Comparison of ENCODE assay signal across 7 cellular contexts in the genomic region with DNA sequence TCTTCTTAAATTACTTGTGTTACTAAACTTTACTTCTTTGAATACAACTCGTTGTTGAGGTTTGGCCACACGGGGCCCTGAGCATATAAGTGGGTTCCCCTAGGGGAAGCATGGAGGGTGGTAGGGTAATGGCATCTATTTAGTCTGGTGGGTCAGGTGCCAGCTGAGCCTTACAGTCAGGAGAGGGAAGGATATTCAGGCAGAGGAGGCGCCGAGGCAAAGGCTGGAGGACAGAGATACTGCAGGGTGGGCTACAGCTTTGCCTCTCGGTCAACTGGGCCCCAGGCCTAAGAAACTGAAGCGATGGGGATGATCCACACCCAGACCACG. TPM values are rescaled to one million over a fixed set of nuclear protein-coding genes. Genes with fewer than 3 reads are reported as not detected.
DNase-seq lines count a peak whose midpoint lies in the region; ATAC-seq, FAIRE-seq and TF ChIP-seq lines count a peak whose summit lies in the region.

No MANE protein-coding gene starts in this region.

- H3K27ac Mint-ChIP-seq in activated T-helper 1 cell treated with anti-CD3 and anti-CD28 coated beads, Interleukin-12 subunit alpha, Interleukin-12 subunit beta, Interleukin-2, Interleukin-4 antibody, amounts not matched to agents 30 ng/mL and 10 ng/mL and 1 ng/mL, durations not matched to agents 14 hours and 24 hours and 36 hours, result peak overlapping the region; percentile 93

- H3K27ac ChIP-seq in iPS-18a (ENCODE audit: low read length) (peak overlapping the region; percentile 6), thymus (ENCODE audit: low read depth) (no peak overlapping the region)

- 54% methylated on average over 7 of the region's 7 CpGs for WGBS in thymus

- peaks cover 8% of the 10 kb centered on the region for H3K36me3 Mint-ChIP-seq in activated T-helper 1 cell treated with anti-CD3 and anti-CD28 coated beads, Interleukin-12 subunit alpha, Interleukin-12 subunit beta, Interleukin-2, Interleukin-4 antibody, amounts not matched to agents 30 ng/mL and 10 ng/mL and 1 ng/mL, durations not matched to agents 14 hours and 24 hours and 36 hours (ENCODE audit: low read depth)

- DNase-seq in activated T-helper 1 cell treated with anti-CD3 and anti-CD28 coated beads, Interleukin-12 subunit alpha, Interleukin-12 subunit beta, Interleukin-2, Interleukin-4 antibody, amounts not matched to agents 30 ng/mL and 10 ng/mL and 1 ng/mL, durations not matched to agents 14 hours and 24 hours and 36 hours (ENCODE audit: low spot score), result no peak
- DNase-seq in H54 (ENCODE audit: insufficient read length, low spot score), result no peak
- no peak for DNase-seq in SHP77 (lab: John Stamatoyannopoulos, UW)

- peaks cover 8% of the 10 kb centered on the region for H3K36me3 ChIP-seq in iPS-18a (ENCODE audit: control insufficient read depth, low read depth, low read length)
- H3K36me3 ChIP-seq in thymus (ENCODE audit: control insufficient read depth, insufficient read depth), result peaks cover 16% of the 10 kb centered on the region

- H3K27me3 ChIP-seq in iPS-18a (ENCODE audit: control insufficient read depth, insufficient read depth, low read length), result peaks cover 6% of the 10 kb centered on the region
- H3K27me3 ChIP-seq in thymus (ENCODE audit: control insufficient read depth, insufficient read depth), result no peaks in the 10 kb centered on the region

- peak overlapping the region; percentile 26 for H3K9ac ChIP-seq in iPS-18a (ENCODE audit: low read length)

- ATAC-seq in GM18867 (IDR thresholded peaks at IDR 0.05; ENCODE audit: unreplicated experiment) (peak; percentile 4), HG02870 (IDR thresholded peaks at IDR 0.05; ENCODE audit: unreplicated experiment) (peak; percentile 20)

- no peaks in the 10 kb centered on the region for H3K9me3 ChIP-seq in iPS-18a (ENCODE audit: control insufficient read depth, low read depth, low read length)
- H3K9me3 ChIP-seq in thymus (ENCODE audit: control insufficient read depth), result no peaks in the 10 kb centered on the region

- H3K4me3 Mint-ChIP-seq in activated T-helper 1 cell treated with anti-CD3 and anti-CD28 coated beads, Interleukin-12 subunit alpha, Interleukin-12 subunit beta, Interleukin-2, Interleukin-4 antibody, amounts not matched to agents 30 ng/mL and 10 ng/mL and 1 ng/mL, durations not matched to agents 14 hours and 24 hours and 36 hours, result peak overlapping the region; percentile 95

- H3K9me3 Mint-ChIP-seq in activated T-helper 1 cell treated with anti-CD3 and anti-CD28 coated beads, Interleukin-12 subunit alpha, Interleukin-12 subunit beta, Interleukin-2, Interleukin-4 antibody, amounts not matched to agents 30 ng/mL and 10 ng/mL and 1 ng/mL, durations not matched to agents 14 hours and 24 hours and 36 hours, result no peaks in the 10 kb centered on the region

- no peak for FAIRE-seq in H54 (lab: Jason Lieb, UNC)

- H3K27me3 Mint-ChIP-seq in activated T-helper 1 cell treated with anti-CD3 and anti-CD28 coated beads, Interleukin-12 subunit alpha, Interleukin-12 subunit beta, Interleukin-2, Interleukin-4 antibody, amounts not matched to agents 30 ng/mL and 10 ng/mL and 1 ng/mL, durations not matched to agents 14 hours and 24 hours and 36 hours (ENCODE audit: insufficient read depth), result no peaks in the 10 kb centered on the region

- intact Hi-C loops in activated T-helper 1 cell treated with anti-CD3 and anti-CD28 coated beads, Interleukin-12 subunit alpha, Interleukin-12 subunit beta, Interleukin-2, Interleukin-4 antibody, amounts not matched to agents 30 ng/mL and 10 ng/mL and 1 ng/mL, durations not matched to agents 14 hours and 24 hours and 36 hours (cut with micrococcal nuclease), result loop anchor here (1.0 to 5.0 kb wide), 7 partner anchors 20 to 467 kb away; a partner anchor contains a TSS

- H3K4me3 ChIP-seq in iPS-18a (ENCODE audit: low read length) (peak overlapping the region; percentile 99), thymus (ENCODE audit: low read length) (peak overlapping the region; percentile 84)

- TF ChIP-seq POLR2A in H54 (IDR thresholded peaks at IDR 0.05; ENCODE audit: low read depth, low read length), result no peak

- H3K4me1 Mint-ChIP-seq in activated T-helper 1 cell treated with anti-CD3 and anti-CD28 coated beads, Interleukin-12 subunit alpha, Interleukin-12 subunit beta, Interleukin-2, Interleukin-4 antibody, amounts not matched to agents 30 ng/mL and 10 ng/mL and 1 ng/mL, durations not matched to agents 14 hours and 24 hours and 36 hours (ENCODE audit: low read depth), result peaks cover 33% of the 10 kb centered on the region

- H3K4me1 ChIP-seq in iPS-18a (ENCODE audit: control insufficient read depth, low read depth, low read length) (peaks cover 3% of the 10 kb centered on the region), thymus (ENCODE audit: control insufficient read depth, insufficient read depth, low read length) (peaks cover 9% of the 10 kb centered on the region)

RNA-seq across cellular contexts. Expression of a gene that starts 0.4 kb away (rescaled TPM):
- 79.9 and 81.9 TPM in 2 replicates for total RNA-seq in activated T-helper 1 cell treated with anti-CD3 and anti-CD28 coated beads, Interleukin-12 subunit alpha, Interleukin-12 subunit beta, Interleukin-2, Interleukin-4 antibody, amounts not matched to agents 30 ng/mL and 10 ng/mL and 1 ng/mL, durations not matched to agents 14 hours and 24 hours and 36 hours
- polyA plus RNA-seq in thymus, result 91.7 TPM

RNA-seq across cellular contexts. Expression of a gene that starts 2.9 kb away (rescaled TPM):
- not detected in 2 replicates for total RNA-seq in activated T-helper 1 cell treated with anti-CD3 and anti-CD28 coated beads, Interleukin-12 subunit alpha, Interleukin-12 subunit beta, Interleukin-2, Interleukin-4 antibody, amounts not matched to agents 30 ng/mL and 10 ng/mL and 1 ng/mL, durations not matched to agents 14 hours and 24 hours and 36 hours
- polyA plus RNA-seq in thymus, result 0.25 TPM
